ENCODE assay signal across 15 cellular contexts in the genomic region with DNA sequence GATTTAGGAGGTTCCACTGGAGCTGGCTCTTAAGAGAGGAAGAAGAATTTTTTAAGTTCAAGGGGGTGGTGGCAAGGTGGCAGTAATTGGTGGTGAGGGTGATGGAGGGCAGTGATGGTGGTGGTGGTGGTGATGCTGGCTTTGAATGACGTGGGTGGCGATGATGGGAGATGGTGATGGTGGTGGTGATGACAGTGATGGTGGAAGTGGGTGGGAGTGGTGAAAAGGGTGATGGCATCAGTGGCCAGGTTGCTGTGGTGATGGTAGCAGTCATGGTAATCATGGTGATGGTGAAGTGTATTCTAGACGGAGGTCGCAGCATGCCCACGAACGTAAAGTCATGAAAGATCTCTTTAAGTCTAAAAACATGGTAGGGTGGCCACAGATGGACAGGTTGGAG.
"Had no signal": no experiment of that assay in that cellular context is flagged by ENCODE, and none has a peak within 500 bp of the region (broad histone marks: within the 10 kb centered on the region; RNA-seq: fewer than 3 reads in every experiment).

No MANE protein-coding gene starts in this region.

- DNase-seq: activated CD4-positive, alpha-beta T cell treated with anti-CD3 and anti-CD28 coated beads, Interleukin-2, amount 10 ng/mL, durations not matched to agents 24 days and 14 days; activated effector memory CD4-positive, alpha-beta T cell treated with Interleukin-2 at 50 U/mL for 16 hours; brain microvascular endothelial cell; cerebellar nuclear complex; dermis blood vessel endothelial cell; endodermal cell; erythroblast; hippocampal formation; psoas muscle; sigmoid colon; stimulated activated CD4-positive, alpha-beta T cell treated with anti-CD3 and anti-CD28 coated beads, Interleukin-2, amount 100 ng/mL, for 24 hours; stomach had no signal

- H3K27me3 ChIP-seq: brain microvascular endothelial cell, sigmoid colon, stomach had no signal

- H3K27ac ChIP-seq: brain microvascular endothelial cell, psoas muscle, sigmoid colon, stomach, thoracic aorta had no signal

- H3K27ac Mint-ChIP-seq: activated CD4-positive, alpha-beta T cell treated with anti-CD3 and anti-CD28 coated beads, Interleukin-2, amount 10 ng/mL, durations not matched to agents 24 days and 14 days; activated naive CD4-positive, alpha-beta T cell treated with anti-CD3 and anti-CD28 coated beads, Interleukin-2, amount 50 U/mL, for 72 hours; endodermal cell; mesothelial cell of epicardium had no signal

- H3K4me1 ChIP-seq: psoas muscle had no signal

- H3K4me3 Mint-ChIP-seq: activated CD4-positive, alpha-beta T cell treated with anti-CD3 and anti-CD28 coated beads, Interleukin-2, amount 10 ng/mL, durations not matched to agents 24 days and 14 days; endodermal cell; mesothelial cell of epicardium had no signal

- ATAC-seq: activated naive CD4-positive, alpha-beta T cell treated with anti-CD3 and anti-CD28 coated beads, Interleukin-2, amount 50 U/mL, for 72 hours; psoas muscle had no signal

- H3K9me3 Mint-ChIP-seq: endodermal cell had no signal

- H3K9me3 ChIP-seq: psoas muscle, sigmoid colon, stomach, thoracic aorta had no signal

- H3K36me3 Mint-ChIP-seq: mesothelial cell of epicardium had no signal
